8 cellular contexts compared by ENCODE assay signal in the genomic region with DNA sequence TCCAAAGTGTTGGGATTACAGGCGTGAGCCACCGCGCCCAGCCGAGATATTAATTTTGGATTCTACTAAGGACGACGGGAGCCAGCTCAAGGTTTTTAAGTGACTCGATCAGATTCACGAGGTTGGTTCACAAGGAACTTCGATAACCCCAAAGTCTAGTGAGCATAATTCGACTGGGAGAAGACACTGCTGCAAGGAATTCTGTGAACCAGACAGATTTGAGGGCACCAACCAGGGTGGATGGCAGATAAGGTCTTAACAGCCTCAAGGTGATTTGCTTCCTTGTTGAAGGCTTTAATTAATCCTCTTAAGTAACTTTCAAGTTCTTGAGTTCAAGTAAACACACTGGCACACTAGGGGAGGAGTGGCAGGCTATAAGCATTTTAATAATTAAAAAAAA. TPM values are rescaled to one million over a fixed set of nuclear protein-coding genes. Genes with fewer than 3 reads are reported as not detected.
DNase-seq lines count a peak whose midpoint lies in the region; ATAC-seq lines count a peak whose summit lies in the region.

No MANE protein-coding gene starts in this region.

- peak overlapping the region; percentile 98 for H3K27ac Mint-ChIP-seq in activated T-helper 17 cell treated with anti-CD3 and anti-CD28 coated beads, Interleukin-2, amount 50 U/mL, for 72 hours
- H3K27ac Mint-ChIP-seq in stimulated activated naive B cell treated with anti-CD40 and anti-IgM and Interleukin-4, amounts not matched to agents 10 μg/mL and 1 μg/mL and 100 μg/mL, for 72 hours = peak overlapping the region; percentile 100

- H3K27me3 Mint-ChIP-seq in activated T-cell treated with anti-CD3 and anti-CD28 coated beads, Interleukin-2, amount 50 U/mL, for 4 hours (ENCODE audit: low read depth) = no peaks in the 10 kb centered on the region
- no peaks in the 10 kb centered on the region for H3K27me3 Mint-ChIP-seq in activated T-helper 17 cell treated with anti-CD3 and anti-CD28 coated beads, Interleukin-2, amount 50 U/mL, for 72 hours
- no peaks in the 10 kb centered on the region for H3K27me3 Mint-ChIP-seq in stimulated activated naive B cell treated with anti-CD40 and anti-IgM and Interleukin-4, amounts not matched to agents 10 μg/mL and 1 μg/mL and 100 μg/mL, for 72 hours

- H3K36me3 Mint-ChIP-seq in activated T-cell treated with anti-CD3 and anti-CD28 coated beads, Interleukin-2, amount 50 U/mL, for 4 hours (ENCODE audit: insufficient read depth) = peaks cover 2% of the 10 kb centered on the region
- peaks cover 9% of the 10 kb centered on the region for H3K36me3 Mint-ChIP-seq in activated T-helper 17 cell treated with anti-CD3 and anti-CD28 coated beads, Interleukin-2, amount 50 U/mL, for 72 hours (ENCODE audit: low read depth)
- H3K36me3 Mint-ChIP-seq in stimulated activated naive B cell treated with anti-CD40 and anti-IgM and Interleukin-4, amounts not matched to agents 10 μg/mL and 1 μg/mL and 100 μg/mL, for 72 hours = peaks cover 3 to 4% of the 10 kb centered on the region in 2 donors

- peaks cover 11% of the 10 kb centered on the region for H3K4me1 ChIP-seq in iPS-18a (ENCODE audit: control insufficient read depth, low read depth, low read length)

- H3K36me3 ChIP-seq in iPS-18a (ENCODE audit: control insufficient read depth, low read depth, low read length) = no peaks in the 10 kb centered on the region

- no peak for DNase-seq in activated T-cell treated with anti-CD3 and anti-CD28 coated beads, Interleukin-2, amount 50 U/mL, for 4 hours
- DNase-seq in activated T-cell treated with anti-CD3 and anti-CD28 coated beads for 4 hours (no peak), COR-L47 (lab: John Stamatoyannopoulos, UW) (no peak), NCI-H446 (lab: John Stamatoyannopoulos, UW) (no peak), left lobe of liver (ENCODE audit: low spot score) (no peak)
- no peak for DNase-seq in stimulated activated naive B cell treated with anti-CD40 and anti-IgM and Interleukin-4, amounts not matched to agents 10 μg/mL and 1 μg/mL and 100 μg/mL, for 72 hours

- peak overlapping the region; percentile 91 for H3K9ac ChIP-seq in iPS-18a (ENCODE audit: low read length)

- H3K27ac ChIP-seq in iPS-18a (ENCODE audit: low read length) = peak overlapping the region; percentile 56

- no peaks in the 10 kb centered on the region for H3K9me3 ChIP-seq in iPS-18a (ENCODE audit: control insufficient read depth, low read depth, low read length)

- ATAC-seq in activated T-cell treated with anti-CD3 and anti-CD28 coated beads, Interleukin-2, amount 50 U/mL, for 4 hours = no peak
- no peak for ATAC-seq in activated T-helper 17 cell treated with anti-CD3 and anti-CD28 coated beads, Interleukin-2, amount 50 U/mL, for 72 hours (replicated peaks)
- no peak for ATAC-seq in stimulated activated naive B cell treated with anti-CD40 and anti-IgM and Interleukin-4, amounts not matched to agents 10 μg/mL and 1 μg/mL and 100 μg/mL, for 72 hours (replicated peaks)
- no peak for ATAC-seq in left lobe of liver

- H3K9me3 Mint-ChIP-seq in activated T-cell treated with anti-CD3 and anti-CD28 coated beads, Interleukin-2, amount 50 U/mL, for 4 hours = no peaks in the 10 kb centered on the region
- no peaks in the 10 kb centered on the region for H3K9me3 Mint-ChIP-seq in activated T-helper 17 cell treated with anti-CD3 and anti-CD28 coated beads, Interleukin-2, amount 50 U/mL, for 72 hours
- no peaks in the 10 kb centered on the region for H3K9me3 Mint-ChIP-seq in stimulated activated naive B cell treated with anti-CD40 and anti-IgM and Interleukin-4, amounts not matched to agents 10 μg/mL and 1 μg/mL and 100 μg/mL, for 72 hours

- peak overlapping the region; percentile 92 for H3K4me3 Mint-ChIP-seq in activated T-cell treated with anti-CD3 and anti-CD28 coated beads, Interleukin-2, amount 50 U/mL, for 4 hours
- peak overlapping the region; percentile 91 for H3K4me3 Mint-ChIP-seq in activated T-helper 17 cell treated with anti-CD3 and anti-CD28 coated beads, Interleukin-2, amount 50 U/mL, for 72 hours
- H3K4me3 Mint-ChIP-seq in stimulated activated naive B cell treated with anti-CD40 and anti-IgM and Interleukin-4, amounts not matched to agents 10 μg/mL and 1 μg/mL and 100 μg/mL, for 72 hours = peak overlapping the region; percentile 96 to 97

- peaks cover 32% of the 10 kb centered on the region for H3K4me1 Mint-ChIP-seq in activated T-cell treated with anti-CD3 and anti-CD28 coated beads, Interleukin-2, amount 50 U/mL, for 4 hours (ENCODE audit: low read depth)
- peaks cover 4% of the 10 kb centered on the region for H3K4me1 Mint-ChIP-seq in activated T-helper 17 cell treated with anti-CD3 and anti-CD28 coated beads, Interleukin-2, amount 50 U/mL, for 72 hours
- peaks cover 16 to 34% of the 10 kb centered on the region in 2 donors for H3K4me1 Mint-ChIP-seq in stimulated activated naive B cell treated with anti-CD40 and anti-IgM and Interleukin-4, amounts not matched to agents 10 μg/mL and 1 μg/mL and 100 μg/mL, for 72 hours

- peak overlapping the region; percentile 85 for H3K4me3 ChIP-seq in iPS-18a (ENCODE audit: low read length)

- no peaks in the 10 kb centered on the region for H3K27me3 ChIP-seq in iPS-18a (ENCODE audit: control insufficient read depth, insufficient read depth, low read length)

RNA-seq across cellular contexts. Expression of a gene that starts 1.1 kb away (rescaled TPM):
- total RNA-seq in activated T-cell treated with anti-CD3 and anti-CD28 coated beads, Interleukin-2, amount 50 U/mL, for 4 hours = 10 to 100 TPM; 19.0 to 23.4 (median 22.5) TPM
- total RNA-seq in activated T-helper 17 cell treated with anti-CD3 and anti-CD28 coated beads, Interleukin-2, amount 50 U/mL, for 72 hours = 10 to 100 TPM; 14.4 to 22.5 TPM
- total RNA-seq in left lobe of liver = 56.2 TPM
